Comparison of ENCODE assay signal across 8 cellular contexts in the genomic region with DNA sequence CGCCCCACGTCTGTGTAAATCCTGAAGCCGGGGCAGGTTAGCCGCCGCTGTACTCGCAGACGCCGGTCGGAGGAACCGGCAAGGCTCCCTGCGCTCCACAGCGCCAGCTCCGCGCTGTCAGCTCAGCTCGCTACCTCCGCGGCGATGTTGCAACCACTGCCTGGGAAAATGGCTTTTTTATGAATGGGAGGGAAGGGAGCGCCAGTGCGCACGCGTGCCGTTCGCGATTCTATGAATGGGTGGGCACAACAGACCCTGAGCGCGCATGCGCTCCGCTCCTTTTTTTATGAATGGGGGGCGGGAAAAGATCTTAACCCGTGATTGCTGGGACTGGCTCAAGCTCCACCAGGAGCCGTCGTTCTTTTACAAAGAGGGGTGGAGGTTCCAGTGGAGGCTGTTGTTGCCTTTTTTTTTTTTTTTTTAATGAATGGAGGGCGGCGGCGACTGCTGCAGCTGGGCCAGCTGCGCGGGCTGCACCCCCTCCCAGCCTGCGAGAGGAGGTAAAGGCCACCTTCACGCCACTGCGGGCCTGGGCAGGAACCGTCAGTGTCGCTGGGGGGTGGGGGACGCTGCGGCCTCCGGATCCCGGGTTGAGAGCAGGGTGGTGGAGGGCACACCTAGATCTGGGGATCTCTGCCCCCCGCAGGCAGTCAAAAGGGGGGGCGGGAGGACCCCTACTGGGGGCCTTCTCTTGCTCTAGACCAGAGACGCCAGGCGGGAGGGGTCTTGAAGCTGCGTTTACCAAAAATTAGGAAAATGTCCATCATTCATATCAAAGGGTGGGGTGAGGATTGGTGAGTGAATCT.
DNase-seq lines count a peak whose midpoint lies in the region; ATAC-seq and FAIRE-seq lines count a peak whose summit lies in the region.

A gene with protein sequence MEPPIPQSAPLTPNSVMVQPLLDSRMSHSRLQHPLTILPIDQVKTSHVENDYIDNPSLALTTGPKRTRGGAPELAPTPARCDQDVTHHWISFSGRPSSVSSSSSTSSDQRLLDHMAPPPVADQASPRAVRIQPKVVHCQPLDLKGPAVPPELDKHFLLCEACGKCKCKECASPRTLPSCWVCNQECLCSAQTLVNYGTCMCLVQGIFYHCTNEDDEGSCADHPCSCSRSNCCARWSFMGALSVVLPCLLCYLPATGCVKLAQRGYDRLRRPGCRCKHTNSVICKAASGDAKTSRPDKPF (minus strand): TSS at position 151 of the 806 bp plus-strand sequence. CDS start 9,913 bp downstream, outside the sequence.

- DNase-seq in AG08395 (ENCODE audit: low spot score) (peak; percentile 97), NCI-H2227 treated with DMSO at 0.1 percent for 48 hours (lab: John Stamatoyannopoulos, UW) (peak; percentile 96)
- DNase-seq in activated CD4-positive, CD25-positive, alpha-beta regulatory T cell treated with anti-CD3 and anti-CD28 coated beads, Interleukin-2, amount 50 U/mL, for 16 hours (ENCODE audit: low read depth, low spot score): peak; percentile 51
- DNase-seq in central memory CD8-positive, alpha-beta T cell (ENCODE audit: low spot score in 2 of 2): peak; percentile 33 to 69
- DNase-seq in stimulated activated CD4-positive, alpha-beta T cell treated with anti-CD3 and anti-CD28 coated beads, Interleukin-12 subunit alpha, Interleukin-12 subunit beta, amount 100 ng/mL, for 24 hours (ENCODE audit: low read depth in 2 of 2): peak; percentile 79 to 81

- peaks cover 81% of the 10 kb centered on the region for H3K27me3 Mint-ChIP-seq in central memory CD8-positive, alpha-beta T cell

- peaks cover 3% of the 10 kb centered on the region for H3K36me3 Mint-ChIP-seq in central memory CD8-positive, alpha-beta T cell (ENCODE audit: insufficient read depth)

- peak within 1 kb of the TSS; percentile 81 for H3K4me3 Mint-ChIP-seq in central memory CD8-positive, alpha-beta T cell

- peak; percentile 64 for ATAC-seq in GM18909 (IDR thresholded peaks at IDR 0.05; ENCODE audit: poor library complexity, unreplicated experiment)
- ATAC-seq in HG03175 (IDR thresholded peaks at IDR 0.05; ENCODE audit: unreplicated experiment): peak; percentile 71
- ATAC-seq in central memory CD8-positive, alpha-beta T cell (replicated peaks; ENCODE audit: extremely low read depth, poor library complexity, severe bottlenecking): peak; percentile 69

- peak; percentile 75 for FAIRE-seq in islet of Langerhans (lab: Jason Lieb, UNC)

- no peak within 1 kb of the TSS for H3K27ac Mint-ChIP-seq in central memory CD8-positive, alpha-beta T cell (ENCODE audit: low read depth)

- H3K4me1 Mint-ChIP-seq in central memory CD8-positive, alpha-beta T cell: peaks cover 22% of the 10 kb centered on the region

- no peaks in the 10 kb centered on the region for H3K9me3 Mint-ChIP-seq in central memory CD8-positive, alpha-beta T cell

Comparison
In these comparisons a context has a peak if more than half of its experiments do, and no peak if none do; other contexts are left out.
1. Peak in every context shown above with its lines: DNase-seq and ATAC-seq.